ENCODE assay signal across 8 cellular contexts in genomic region chr15:38389924-38390542, GRCh38.
DNase-seq lines count a peak whose midpoint lies in the region; ATAC-seq lines count a peak whose summit lies in the region.

No MANE protein-coding gene starts in this region.

- H3K9me2 ChIP-seq in Karpas-422 (replicated peaks; ENCODE audit: insufficient read depth, low read length) = no peaks in the 10 kb centered on the region

- H3K27me3 ChIP-seq in Karpas-422 (ENCODE audit: low read length) = no peaks in the 10 kb centered on the region

- ATAC-seq in GM21515 (IDR thresholded peaks at IDR 0.05; ENCODE audit: unreplicated experiment) = peak; percentile 83
- no peak for ATAC-seq in HG03097 (IDR thresholded peaks at IDR 0.05; ENCODE audit: low FRiP score, unreplicated experiment)

- no peak overlapping the region for H3K9ac ChIP-seq in Karpas-422 (ENCODE audit: low read length)

- H3K36me3 ChIP-seq in Karpas-422 (ENCODE audit: insufficient read depth, low read length) = no peaks in the 10 kb centered on the region

- no peaks in the 10 kb centered on the region for H3K9me3 ChIP-seq in Karpas-422 (ENCODE audit: low read length)

- no peak overlapping the region for H3K4me3 ChIP-seq in Karpas-422 (ENCODE audit: low read length)

- DNase-seq in ELR (ENCODE audit: low read depth) (peak; percentile 61), Karpas-422 (peak; percentile 86), UCSD-AML1 (lab: John Stamatoyannopoulos, UW; ENCODE audit: unreplicated experiment) (peak; percentile 28), T47D (ENCODE audit: low read depth in 1 of 2, low spot score in 1 of 2) (peak; percentile 23 to 81), kidney glomerular epithelial cell (lab: John Stamatoyannopoulos, UW) (peak; percentile 70)
- peak; percentile 26 to 58 (median 42) for DNase-seq in stimulated activated CD4-positive, alpha-beta T cell treated with anti-CD3 and anti-CD28 coated beads, TNF-alpha, amount 100 ng/mL, for 24 hours (ENCODE audit: low read depth in 3 of 3)

- H2AFZ ChIP-seq in Karpas-422 (ENCODE audit: low read length) = no peak overlapping the region

- H4K20me1 ChIP-seq in Karpas-422 (ENCODE audit: insufficient read depth, low read depth, low read length) = no peaks in the 10 kb centered on the region

- H3K27ac ChIP-seq in Karpas-422 (ENCODE audit: low read length) = no peak overlapping the region

- no peaks in the 10 kb centered on the region for H3K79me2 ChIP-seq in Karpas-422 (ENCODE audit: low read length)

- no peak overlapping the region for H3K4me2 ChIP-seq in Karpas-422 (ENCODE audit: low read depth, low read length, poor library complexity, severe bottlenecking)

- in situ Hi-C loops in T47D (cut with HindIII; ENCODE audit: low pct_unique_long_range_greater_than_20kb, low sequenced_read_pairs) = no loop called here

- no peaks in the 10 kb centered on the region for H3K4me1 ChIP-seq in Karpas-422 (ENCODE audit: low read length)

Comparison
In these comparisons a context has a peak if more than half of its experiments do, and no peak if none do; other contexts are left out.
1. DNase-seq: peak in every context shown above with its lines; median percentile 86 in Karpas-422; 70 in kidney glomerular epithelial cell; 61 in ELR; 52 in T47D; 42 in stimulated activated CD4-positive, alpha-beta T cell treated with anti-CD3 and anti-CD28 coated beads, TNF-alpha, amount 100 ng/mL, for 24 hours; 28 in UCSD-AML1.